8 cellular contexts compared by ENCODE assay signal in the genomic region with DNA sequence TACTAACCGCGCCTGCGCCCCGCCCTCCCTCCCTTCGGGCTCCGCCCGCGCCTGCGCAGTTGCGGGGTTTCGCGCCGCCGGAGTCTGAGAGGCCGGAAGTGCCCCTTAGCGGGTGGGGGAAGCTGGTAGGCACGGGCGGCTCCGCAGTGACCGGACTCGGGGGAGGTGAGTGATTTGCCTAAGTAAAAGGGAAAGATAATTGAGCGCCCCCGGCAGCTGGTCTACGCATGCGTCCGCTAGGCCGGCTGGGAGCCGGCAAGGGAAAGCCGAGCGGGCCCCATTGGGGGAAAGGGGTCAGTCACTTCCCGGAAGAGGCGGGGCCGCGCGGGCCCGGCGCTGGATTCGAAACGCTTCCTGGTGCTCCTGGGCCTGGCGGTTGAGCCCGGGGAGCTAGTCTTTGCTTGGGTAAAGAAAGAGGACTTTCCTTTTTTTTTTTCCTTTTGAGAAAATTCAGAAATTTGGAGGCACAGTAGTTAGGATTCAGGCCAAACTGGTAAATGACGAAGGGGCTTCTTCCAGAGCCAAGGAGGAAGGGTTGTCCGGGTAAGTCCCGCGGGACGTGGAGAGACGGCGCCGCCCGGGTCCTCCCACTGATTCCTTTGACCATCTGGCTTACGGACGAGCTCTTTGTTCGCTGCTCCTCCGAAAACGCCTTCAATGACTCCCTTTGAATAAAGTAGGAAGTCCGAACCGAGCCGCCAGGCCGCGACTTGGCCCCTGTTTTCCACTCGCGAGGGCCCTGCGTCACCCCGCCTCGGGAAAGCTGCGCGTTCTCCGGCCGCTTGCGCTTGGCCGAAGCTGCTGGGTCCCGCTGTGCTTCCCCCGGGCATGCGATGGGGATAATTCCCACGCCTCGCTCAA. TPM values are rescaled to one million over a fixed set of nuclear protein-coding genes. Genes with fewer than 3 reads are reported as not detected.
DNase-seq lines count a peak whose midpoint lies in the region; ATAC-seq and TF ChIP-seq lines count a peak whose summit lies in the region.

A gene with protein sequence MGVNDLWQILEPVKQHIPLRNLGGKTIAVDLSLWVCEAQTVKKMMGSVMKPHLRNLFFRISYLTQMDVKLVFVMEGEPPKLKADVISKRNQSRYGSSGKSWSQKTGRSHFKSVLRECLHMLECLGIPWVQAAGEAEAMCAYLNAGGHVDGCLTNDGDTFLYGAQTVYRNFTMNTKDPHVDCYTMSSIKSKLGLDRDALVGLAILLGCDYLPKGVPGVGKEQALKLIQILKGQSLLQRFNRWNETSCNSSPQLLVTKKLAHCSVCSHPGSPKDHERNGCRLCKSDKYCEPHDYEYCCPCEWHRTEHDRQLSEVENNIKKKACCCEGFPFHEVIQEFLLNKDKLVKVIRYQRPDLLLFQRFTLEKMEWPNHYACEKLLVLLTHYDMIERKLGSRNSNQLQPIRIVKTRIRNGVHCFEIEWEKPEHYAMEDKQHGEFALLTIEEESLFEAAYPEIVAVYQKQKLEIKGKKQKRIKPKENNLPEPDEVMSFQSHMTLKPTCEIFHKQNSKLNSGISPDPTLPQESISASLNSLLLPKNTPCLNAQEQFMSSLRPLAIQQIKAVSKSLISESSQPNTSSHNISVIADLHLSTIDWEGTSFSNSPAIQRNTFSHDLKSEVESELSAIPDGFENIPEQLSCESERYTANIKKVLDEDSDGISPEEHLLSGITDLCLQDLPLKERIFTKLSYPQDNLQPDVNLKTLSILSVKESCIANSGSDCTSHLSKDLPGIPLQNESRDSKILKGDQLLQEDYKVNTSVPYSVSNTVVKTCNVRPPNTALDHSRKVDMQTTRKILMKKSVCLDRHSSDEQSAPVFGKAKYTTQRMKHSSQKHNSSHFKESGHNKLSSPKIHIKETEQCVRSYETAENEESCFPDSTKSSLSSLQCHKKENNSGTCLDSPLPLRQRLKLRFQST (plus strand): TSS at position 336 of the 861 bp plus-strand sequence. CDS start 5,806 bp downstream, outside the sequence.
A gene with protein sequence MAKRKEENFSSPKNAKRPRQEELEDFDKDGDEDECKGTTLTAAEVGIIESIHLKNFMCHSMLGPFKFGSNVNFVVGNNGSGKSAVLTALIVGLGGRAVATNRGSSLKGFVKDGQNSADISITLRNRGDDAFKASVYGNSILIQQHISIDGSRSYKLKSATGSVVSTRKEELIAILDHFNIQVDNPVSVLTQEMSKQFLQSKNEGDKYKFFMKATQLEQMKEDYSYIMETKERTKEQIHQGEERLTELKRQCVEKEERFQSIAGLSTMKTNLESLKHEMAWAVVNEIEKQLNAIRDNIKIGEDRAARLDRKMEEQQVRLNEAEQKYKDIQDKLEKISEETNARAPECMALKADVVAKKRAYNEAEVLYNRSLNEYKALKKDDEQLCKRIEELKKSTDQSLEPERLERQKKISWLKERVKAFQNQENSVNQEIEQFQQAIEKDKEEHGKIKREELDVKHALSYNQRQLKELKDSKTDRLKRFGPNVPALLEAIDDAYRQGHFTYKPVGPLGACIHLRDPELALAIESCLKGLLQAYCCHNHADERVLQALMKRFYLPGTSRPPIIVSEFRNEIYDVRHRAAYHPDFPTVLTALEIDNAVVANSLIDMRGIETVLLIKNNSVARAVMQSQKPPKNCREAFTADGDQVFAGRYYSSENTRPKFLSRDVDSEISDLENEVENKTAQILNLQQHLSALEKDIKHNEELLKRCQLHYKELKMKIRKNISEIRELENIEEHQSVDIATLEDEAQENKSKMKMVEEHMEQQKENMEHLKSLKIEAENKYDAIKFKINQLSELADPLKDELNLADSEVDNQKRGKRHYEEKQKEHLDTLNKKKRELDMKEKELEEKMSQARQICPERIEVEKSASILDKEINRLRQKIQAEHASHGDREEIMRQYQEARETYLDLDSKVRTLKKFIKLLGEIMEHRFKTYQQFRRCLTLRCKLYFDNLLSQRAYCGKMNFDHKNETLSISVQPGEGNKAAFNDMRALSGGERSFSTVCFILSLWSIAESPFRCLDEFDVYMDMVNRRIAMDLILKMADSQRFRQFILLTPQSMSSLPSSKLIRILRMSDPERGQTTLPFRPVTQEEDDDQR (minus strand): TSS at position 8 of the 861 bp plus-strand sequence. CDS start 7,864 bp downstream, outside the sequence.

- CTCF ChIA-PET in PC-9 (lab: Charles Lee), result no interaction called here

- H3K27ac ChIP-seq in PC-9, result peak within 1 kb of the TSS; percentile 93

- no peaks in the 10 kb centered on the region for H3K27me3 ChIP-seq in PC-9 (ENCODE audit: insufficient read depth, low read depth)

- H4K20me1 ChIP-seq in PC-9 (ENCODE audit: insufficient read depth), result no peaks in the 10 kb centered on the region

- peak within 1 kb of the TSS; percentile 97 for H2AFZ ChIP-seq in PC-9

- TF ChIP-seq CTCF in PC-9 (conservative IDR thresholded peaks at IDR 0.05) (no peak), epithelial cell of proximal tubule (conservative IDR thresholded peaks at IDR 0.05; ENCODE audit: low read depth, low read length) (no peak)

- no peaks in the 10 kb centered on the region for H3K9me3 ChIP-seq in PC-9 (ENCODE audit: insufficient read depth, low read depth)

- H3K4me1 ChIP-seq in PC-9 (replicated peaks; ENCODE audit: insufficient read depth), result peaks cover 28% of the 10 kb centered on the region

- H3F3A ChIP-seq in PC-9 (ENCODE audit: insufficient read depth, low read depth), result no peaks in the 10 kb centered on the region

- in situ Hi-C loops in KBM-7 (cut with MboI; ENCODE audit: low pct_unique_long_range_greater_than_20kb, low sequenced_read_pairs), result no loop called here

- ATAC-seq in GM21723 (IDR thresholded peaks at IDR 0.05; ENCODE audit: unreplicated experiment), result peak; percentile 66

- H3K9me2 ChIP-seq in PC-9 (ENCODE audit: insufficient read depth), result no peaks in the 10 kb centered on the region

- POLR2A ChIA-PET in PC-9 (lab: Charles Lee; ENCODE audit: unreplicated experiment), result interaction anchor here (0.5 to 0.7 kb wide), 3 partner anchors 125 to 1075 kb away, joined by 3 to 12 read pairs (median 7); a partner anchor contains a TSS

- BruUV-seq in PC-9 (replicated peaks; lab: Mats Ljungman, UMichigan), result TSS peak; percentile 71

- H3K4me3 ChIP-seq in PC-9 (peak within 1 kb of the TSS; percentile 96), epithelial cell of proximal tubule (ENCODE audit: low read depth, low read length) (peak within 1 kb of the TSS; percentile 83)

- intact Hi-C loops in PC-9 (cut with micrococcal nuclease; ENCODE audit: unreplicated experiment), result no loop called here

- no peaks in the 10 kb centered on the region for H3K36me3 ChIP-seq in PC-9 (ENCODE audit: low read depth)

- H3K79me2 ChIP-seq in PC-9 (ENCODE audit: low read depth), result peaks cover 87% of the 10 kb centered on the region

- DNase-seq in DMS53 treated with DMSO at 0.1 percent for 48 hours (lab: John Stamatoyannopoulos, UW; ENCODE audit: unreplicated experiment) (peak; percentile 86), KBM-7 (peak; percentile 95), PC-9 (peak; percentile 82 to 87), epithelial cell of proximal tubule (ENCODE audit: low read depth) (no peak), mucosa of gallbladder (ENCODE audit: low spot score) (peak; percentile 91)
- DNase-seq in activated T-cell treated with anti-CD3 and anti-CD28 coated beads, Interleukin-2, amount 50 U/mL, for 1 hour, result peak; percentile 93
- DNase-seq in stimulated activated CD8-positive, alpha-beta memory T cell treated with anti-CD3 and anti-CD28 coated beads, Interleukin-4, amount 100 ng/mL, for 24 hours (ENCODE audit: low read depth), result peak; percentile 89

- H3K4me2 ChIP-seq in PC-9, result peak within 1 kb of the TSS; percentile 81

RNA-seq across cellular contexts. Expression of the first gene that starts in this region (rescaled TPM):
- 14.4 and 28.3 TPM in 2 replicates for total RNA-seq in PC-9 (2021)
- 12.7 and 15.6 TPM in 2 replicates for total RNA-seq in epithelial cell of proximal tubule
- total RNA-seq in mucosa of gallbladder, result 8.6 TPM

RNA-seq across cellular contexts. Expression of the second gene that starts in this region (rescaled TPM):
- 15.5 and 19.2 TPM in 2 replicates for total RNA-seq in PC-9 (2021)
- total RNA-seq in epithelial cell of proximal tubule, result 21.4 and 24.2 TPM in 2 replicates
- 13.9 TPM for total RNA-seq in mucosa of gallbladder
